1 cellular context compared by ENCODE assay signal in the genomic region with DNA sequence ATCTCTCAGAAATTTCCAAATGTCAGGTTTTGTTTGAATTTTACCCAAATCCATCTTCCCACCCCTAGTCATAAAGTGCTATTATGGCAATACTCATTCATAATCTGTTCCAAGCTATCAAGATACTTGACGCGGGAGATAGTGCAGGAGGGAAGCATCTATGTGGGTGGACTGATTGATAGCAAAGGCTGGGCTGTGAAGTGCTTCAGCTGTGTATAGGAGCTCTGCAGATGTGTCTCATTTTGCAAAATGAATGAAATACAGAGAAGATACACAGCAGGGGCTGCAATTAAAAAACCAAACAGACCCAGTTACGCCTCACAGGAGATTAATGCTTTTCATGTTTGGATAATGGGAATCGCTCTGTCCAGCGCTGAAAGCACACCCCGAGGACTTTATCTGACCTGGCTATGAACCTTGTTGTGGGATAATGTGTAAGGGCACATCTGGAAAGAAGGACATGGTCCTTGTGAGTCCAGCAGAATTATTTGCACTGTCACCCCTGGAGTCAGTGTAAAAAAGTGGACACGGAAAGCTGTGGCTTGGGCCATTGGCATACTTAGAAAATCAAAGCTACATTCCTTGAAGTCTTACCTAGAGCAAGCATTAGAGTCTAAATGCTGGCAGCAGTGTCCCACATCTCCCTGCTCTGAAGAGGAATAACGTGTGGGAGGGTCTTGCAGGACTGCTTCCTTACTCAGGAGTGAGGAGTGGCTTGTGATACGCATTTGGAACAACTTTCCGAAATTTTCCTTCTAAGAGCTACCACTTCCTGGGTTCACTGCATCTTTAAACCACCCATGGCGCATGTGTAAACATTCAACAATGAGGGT.
TF ChIP-seq lines count a peak whose summit lies in the region.

No MANE protein-coding gene starts in this region.

TF ChIP-seq in HCT116, 20 proteins besides CTCF, POLR2A, EP300 and RAD21 (continued from another document):
- TF ChIP-seq, protein P1, sequence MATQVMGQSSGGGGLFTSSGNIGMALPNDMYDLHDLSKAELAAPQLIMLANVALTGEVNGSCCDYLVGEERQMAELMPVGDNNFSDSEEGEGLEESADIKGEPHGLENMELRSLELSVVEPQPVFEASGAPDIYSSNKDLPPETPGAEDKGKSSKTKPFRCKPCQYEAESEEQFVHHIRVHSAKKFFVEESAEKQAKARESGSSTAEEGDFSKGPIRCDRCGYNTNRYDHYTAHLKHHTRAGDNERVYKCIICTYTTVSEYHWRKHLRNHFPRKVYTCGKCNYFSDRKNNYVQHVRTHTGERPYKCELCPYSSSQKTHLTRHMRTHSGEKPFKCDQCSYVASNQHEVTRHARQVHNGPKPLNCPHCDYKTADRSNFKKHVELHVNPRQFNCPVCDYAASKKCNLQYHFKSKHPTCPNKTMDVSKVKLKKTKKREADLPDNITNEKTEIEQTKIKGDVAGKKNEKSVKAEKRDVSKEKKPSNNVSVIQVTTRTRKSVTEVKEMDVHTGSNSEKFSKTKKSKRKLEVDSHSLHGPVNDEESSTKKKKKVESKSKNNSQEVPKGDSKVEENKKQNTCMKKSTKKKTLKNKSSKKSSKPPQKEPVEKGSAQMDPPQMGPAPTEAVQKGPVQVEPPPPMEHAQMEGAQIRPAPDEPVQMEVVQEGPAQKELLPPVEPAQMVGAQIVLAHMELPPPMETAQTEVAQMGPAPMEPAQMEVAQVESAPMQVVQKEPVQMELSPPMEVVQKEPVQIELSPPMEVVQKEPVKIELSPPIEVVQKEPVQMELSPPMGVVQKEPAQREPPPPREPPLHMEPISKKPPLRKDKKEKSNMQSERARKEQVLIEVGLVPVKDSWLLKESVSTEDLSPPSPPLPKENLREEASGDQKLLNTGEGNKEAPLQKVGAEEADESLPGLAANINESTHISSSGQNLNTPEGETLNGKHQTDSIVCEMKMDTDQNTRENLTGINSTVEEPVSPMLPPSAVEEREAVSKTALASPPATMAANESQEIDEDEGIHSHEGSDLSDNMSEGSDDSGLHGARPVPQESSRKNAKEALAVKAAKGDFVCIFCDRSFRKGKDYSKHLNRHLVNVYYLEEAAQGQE (IDR thresholded peaks at IDR 0.05; ENCODE audit: low read depth): no peak
- TF ChIP-seq EZH2phosphoT487 (IDR thresholded peaks at IDR 0.05; ENCODE audit: borderline replicate concordance): no peak
- TF ChIP-seq TCF7L2 (IDR thresholded peaks at IDR 0.05; ENCODE audit: borderline replicate concordance, extremely low read depth, insufficient read depth, insufficient read length): no peak
